In genomic region chr11:86990520-86990919, GRCh38 we compare ENCODE assay signal across 1 cellular context.
TF ChIP-seq lines count a peak whose summit lies in the region.

No MANE protein-coding gene starts in this region.

TF ChIP-seq in K562, 482 proteins besides CTCF, POLR2A, EP300 and RAD21 (continued from another document):
- no peak for TF ChIP-seq MAFK (IDR thresholded peaks at IDR 0.05; ENCODE audit: low read length)
- TF ChIP-seq TEAD4 (IDR thresholded peaks at IDR 0.05; ENCODE audit: low read length) = peak; percentile 35; the same call in 1 of the 2 replicates
- no peak for TF ChIP-seq TEAD4 (CRISPR knock-in tag; IDR thresholded peaks at IDR 0.05; ENCODE audit: borderline replicate concordance)
- peak; percentile 48; the same call in 1 of the 2 replicates for TF ChIP-seq ATF3 (IDR thresholded peaks at IDR 0.05)
- TF ChIP-seq ATF3 (CRISPR knock-in tag; conservative IDR thresholded peaks at IDR 0.05) = no peak
- TF ChIP-seq MEF2D (tag; conservative IDR thresholded peaks at IDR 0.05; ENCODE audit: low read depth) = no peak
- TF ChIP-seq JUND (IDR thresholded peaks at IDR 0.05; ENCODE audit: borderline replicate concordance, low read depth, low read length) = no peak
- 0 out of 3 replicates have a peak, but pooled peaks have one; percentile 28 for TF ChIP-seq JUND (tag; IDR thresholded peaks at IDR 0.05; ENCODE audit: borderline replicate concordance, low read depth, low read length)
- TF ChIP-seq CHD1 (IDR thresholded peaks at IDR 0.05; ENCODE audit: low read length) = no peak
- no peak for TF ChIP-seq BMI1 (IDR thresholded peaks at IDR 0.05; ENCODE audit: low read length)
- no peak for TF ChIP-seq LARP7 (IDR thresholded peaks at IDR 0.05)
